In genomic region chr3:108100906-108101305, GRCh38 we compare ENCODE assay signal across 9 cellular contexts. TPM values are rescaled to one million over a fixed set of nuclear protein-coding genes. Genes with fewer than 3 reads are reported as not detected.
A peak's percentile ranks its signal among the peaks of the same experiment; 100 is the strongest.
DNase-seq lines count a peak whose midpoint lies in the region; ATAC-seq and TF ChIP-seq lines count a peak whose summit lies in the region.
"Had no signal": no experiment of that assay in that cellular context is flagged by ENCODE, and none has a peak within 500 bp of the region (broad histone marks: within the 10 kb centered on the region; RNA-seq: fewer than 3 reads in every experiment).

No MANE protein-coding gene starts in this region.

- no peak overlapping the region for H3K27ac ChIP-seq in GM23338 (ENCODE audit: low read depth)

- H3K9me2 ChIP-seq in GM23338 (ENCODE audit: insufficient read depth): no peaks in the 10 kb centered on the region

- no peak overlapping the region for H3K4me3 ChIP-seq in GM23338
- H3K4me3 ChIP-seq: K562 had no signal

- no peaks in the 10 kb centered on the region for H3K36me3 Mint-ChIP-seq in glutamatergic neuron (ENCODE audit: unreplicated experiment)
- H3K36me3 Mint-ChIP-seq in GM23338 (ENCODE audit: low read depth): no peaks in the 10 kb centered on the region

- peaks cover 2% of the 10 kb centered on the region for H3K27me3 Mint-ChIP-seq in glutamatergic neuron (ENCODE audit: unreplicated experiment)
- H3K27me3 Mint-ChIP-seq in GM23338 (ENCODE audit: insufficient read depth, low read depth, poor library complexity): peaks cover 4% of the 10 kb centered on the region

- no peak overlapping the region for H2AFZ ChIP-seq in GM23338

- H3F3A ChIP-seq in GM23338 (replicated peaks; ENCODE audit: low read depth): no peaks in the 10 kb centered on the region

- H3K4me1 Mint-ChIP-seq in glutamatergic neuron (ENCODE audit: low read depth, unreplicated experiment) (peaks cover 59% of the 10 kb centered on the region), GM23338 (peaks cover 15% of the 10 kb centered on the region)

- H4K20me1 ChIP-seq in GM23338 (replicated peaks; ENCODE audit: insufficient read depth): no peaks in the 10 kb centered on the region

- ATAC-seq in GM18867 (IDR thresholded peaks at IDR 0.05; ENCODE audit: unreplicated experiment) (peak; percentile 95), HG02623 (IDR thresholded peaks at IDR 0.05; ENCODE audit: unreplicated experiment) (peak; percentile 88), GM23338 (no peak)

- DNase-seq in NCI-H1436 (lab: John Stamatoyannopoulos, UW) (peak; percentile 57), glutamatergic neuron (no peak), GM23338 (ENCODE audit: low spot score) (no peak), anterior cingulate cortex (lab: John Stamatoyannopoulos, UW) (no peak), activated gamma-delta T cell treated with Interleukin-2 at 50 U/mL for 16 hours (no peak), AG08395 (ENCODE audit: low spot score) (no peak)

- no peaks in the 10 kb centered on the region for H3K36me3 ChIP-seq in GM23338 (ENCODE audit: insufficient read depth)

- peak overlapping the region; percentile 63 for H3K4me3 Mint-ChIP-seq in glutamatergic neuron (ENCODE audit: unreplicated experiment)
- H3K4me3 Mint-ChIP-seq in GM23338: no peak overlapping the region

- peaks cover 8% of the 10 kb centered on the region for H3K9me3 Mint-ChIP-seq in glutamatergic neuron (ENCODE audit: unreplicated experiment)
- no peaks in the 10 kb centered on the region for H3K9me3 Mint-ChIP-seq in GM23338

- H3K27ac Mint-ChIP-seq in glutamatergic neuron (ENCODE audit: unreplicated experiment) (peak overlapping the region; percentile 92), GM23338 (no peak overlapping the region)

- H3K27me3 ChIP-seq in GM23338 (ENCODE audit: insufficient read depth): no peaks in the 10 kb centered on the region

- H3K4me1 ChIP-seq in GM23338 (ENCODE audit: insufficient read depth): no peaks in the 10 kb centered on the region

- TF ChIP-seq CTCF in glutamatergic neuron (IDR thresholded peaks at IDR 0.05; ENCODE audit: partially characterized antibody, unreplicated experiment) (no peak), GM23338 (conservative IDR thresholded peaks at IDR 0.05; ENCODE audit: low read depth in 2 of 2) (no peak)

- no peak overlapping the region for H3K4me2 ChIP-seq in GM23338

- no peaks in the 10 kb centered on the region for H3K79me2 ChIP-seq in GM23338 (replicated peaks; ENCODE audit: insufficient read depth)

TF ChIP-seq in GM23338, 12 proteins besides CTCF, POLR2A, EP300 and RAD21 (continues in another document):
- TF ChIP-seq REST (IDR thresholded peaks at IDR 0.05; ENCODE audit: unreplicated experiment): no peak
- TF ChIP-seq EZH2 (IDR thresholded peaks at IDR 0.05; ENCODE audit: low read depth, unreplicated experiment): no peak
- no peak for TF ChIP-seq POLR2AphosphoS5 (IDR thresholded peaks at IDR 0.05; ENCODE audit: low read depth)
- TF ChIP-seq STAT1 (IDR thresholded peaks at IDR 0.05; ENCODE audit: unreplicated experiment): no peak
- no peak for TF ChIP-seq EZH2phosphoT487 (IDR thresholded peaks at IDR 0.05; ENCODE audit: unreplicated experiment)
- TF ChIP-seq ETS1 (IDR thresholded peaks at IDR 0.05): no peak
- TF ChIP-seq JUNB (IDR thresholded peaks at IDR 0.05; ENCODE audit: unreplicated experiment): no peak
- TF ChIP-seq ZNF462 (CRISPR knock-in tag; IDR thresholded peaks at IDR 0.05): no peak
- TF ChIP-seq ZNF114 (CRISPR knock-in tag; IDR thresholded peaks at IDR 0.05): no peak

RNA-seq across cellular contexts. Expression of gene CD47, which starts 10.1 kb away (rescaled TPM):
- total RNA-seq in glutamatergic neuron (ENCODE audit: unreplicated experiment): 507 TPM
- total RNA-seq in GM23338 (2014; rRNA removed; shearing (Covaris generic)): 26.9 and 29.0 TPM in 2 replicates
- 22.1 and 22.5 TPM in 2 replicates for polyA plus RNA-seq in GM23338 (2016; fragmentation: Nextera tagmentation; extraction: Ambion mirVana)

Comparison
In these comparisons a context has a peak if more than half of its experiments do, and no peak if none do; other contexts are left out.
1. RNA of gene CD47, which starts 10.1 kb away (total RNA-seq): 507 TPM in glutamatergic neuron (single experiment); 26.9 to 29.0 TPM in GM23338; every median in the first group is over 10 times any median in the second.